ENCODE assay signal across 11 cellular contexts in the genomic region with DNA sequence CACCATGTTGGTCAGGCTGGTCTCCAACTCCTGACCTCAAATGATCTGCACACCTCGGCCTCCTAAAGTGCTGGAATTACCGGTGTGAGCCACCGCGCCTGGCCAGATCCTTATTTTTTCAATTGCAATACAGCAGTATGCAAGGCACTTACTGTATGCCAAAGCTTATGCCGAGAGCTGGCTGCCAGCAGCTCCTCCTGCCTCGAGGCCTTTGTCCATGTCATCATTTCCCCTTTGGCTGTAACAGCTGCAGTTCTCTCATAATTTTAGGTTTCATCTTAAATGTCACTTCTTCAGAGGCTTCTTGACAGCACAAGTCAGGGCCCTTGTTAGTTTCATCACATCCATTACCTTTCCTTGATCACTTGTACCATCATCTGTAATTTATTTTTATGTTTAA. TPM values are rescaled to one million over a fixed set of nuclear protein-coding genes. Genes with fewer than 3 reads are reported as not detected.
DNase-seq lines count a peak whose midpoint lies in the region; ATAC-seq and TF ChIP-seq lines count a peak whose summit lies in the region.
"Had no signal": no experiment of that assay in that cellular context is flagged by ENCODE, and none has a peak within 500 bp of the region (broad histone marks: within the 10 kb centered on the region; RNA-seq: fewer than 3 reads in every experiment).

No MANE protein-coding gene starts in this region.

- peaks cover 66% of the 10 kb centered on the region for H3K4me1 Mint-ChIP-seq in neural progenitor cell

- in situ Hi-C loops in GM13977 (cut with MboI; ENCODE audit: low pct_unique_long_range_greater_than_20kb, low sequenced_read_pairs, unreplicated experiment) = loop anchor here (10.0 kb wide), 1 partner anchor 113 kb away; a partner anchor contains a TSS

- no peaks in the 10 kb centered on the region for H3K9me3 ChIP-seq in colonic mucosa
- H3K9me3 ChIP-seq in neural progenitor cell (ENCODE audit: low read depth) = no peaks in the 10 kb centered on the region

- TF ChIP-seq CTCF in GM13977 (IDR thresholded peaks at IDR 0.05; ENCODE audit: extremely low read depth, insufficient read depth, missing control alignments) (no peak), colonic mucosa (IDR thresholded peaks at IDR 0.05) (no peak), neural progenitor cell (IDR thresholded peaks at IDR 0.05) (no peak)

- peaks cover 24% of the 10 kb centered on the region for H4K20me1 ChIP-seq in neural progenitor cell (ENCODE audit: low read depth)

- peak overlapping the region in 1 of 2 donors; percentile 55 for H3K9ac ChIP-seq in colonic mucosa (ENCODE audit: low read depth in 2 of 2, low read length in 2 of 2)
- no peak overlapping the region for H3K9ac ChIP-seq in neural progenitor cell

- ATAC-seq in GM18868 (IDR thresholded peaks at IDR 0.05; ENCODE audit: unreplicated experiment) (no peak), GM18907 (IDR thresholded peaks at IDR 0.05; ENCODE audit: unreplicated experiment) (no peak)

- H3K36me3 ChIP-seq in colonic mucosa (no peaks in the 10 kb centered on the region), neural progenitor cell (peaks cover 7% of the 10 kb centered on the region)

- peaks cover 38% of the 10 kb centered on the region for H3K79me2 ChIP-seq in neural progenitor cell (ENCODE audit: low read depth)

- H3K4me3 Mint-ChIP-seq in neural progenitor cell = no peak overlapping the region

- DNase-seq in GM13977 (ENCODE audit: low spot score) = peak; percentile 39
- peak; percentile 69 for DNase-seq in NOMO-1 treated with DMSO at 0.1 percent for 48 hours (lab: John Stamatoyannopoulos, UW; ENCODE audit: unreplicated experiment)
- DNase-seq in colonic mucosa = no peak
- no peak for DNase-seq in neural progenitor cell (ENCODE audit: low spot score)
- no peak for DNase-seq in globus pallidus (ENCODE audit: low spot score)
- no peak for DNase-seq in middle frontal gyrus (ENCODE audit: extremely low spot score, low spot score)
- DNase-seq: activated gamma-delta T cell treated with Interleukin-2 at 50 U/mL for 16 hours, NCI-H187, nucleus accumbens had no signal

- H3K27ac ChIP-seq in colonic mucosa (peak overlapping the region; percentile 92), neural progenitor cell (peak overlapping the region; percentile 100)

- no peak overlapping the region for H3K4me3 ChIP-seq in colonic mucosa
- peak overlapping the region; percentile 83 for H3K4me3 ChIP-seq in neural progenitor cell

- no peak overlapping the region for H3K4me2 ChIP-seq in neural progenitor cell

- peak overlapping the region; percentile 100 for H3K27ac Mint-ChIP-seq in neural progenitor cell

- no peaks in the 10 kb centered on the region for H3K27me3 ChIP-seq in colonic mucosa
- no peaks in the 10 kb centered on the region for H3K27me3 ChIP-seq in neural progenitor cell

- peaks cover 6% of the 10 kb centered on the region for H3K27me3 Mint-ChIP-seq in neural progenitor cell (ENCODE audit: insufficient read depth, low read depth)

- peaks cover 17% of the 10 kb centered on the region for H3F3A ChIP-seq in neural progenitor cell (ENCODE audit: low read depth)

- H3K36me3 Mint-ChIP-seq in neural progenitor cell = peaks cover 17% of the 10 kb centered on the region

- H2AFZ ChIP-seq in neural progenitor cell (replicated peaks) = no peak overlapping the region

- intact Hi-C loops in colonic mucosa (cut with DNase I) = no loop called here

- H3K4me1 ChIP-seq in colonic mucosa = peaks cover 11% of the 10 kb centered on the region
- peaks cover 28% of the 10 kb centered on the region for H3K4me1 ChIP-seq in neural progenitor cell

- H3K9me3 Mint-ChIP-seq in neural progenitor cell = no peaks in the 10 kb centered on the region

RNA-seq across cellular contexts. Expression of a gene that starts 1.5 kb away (rescaled TPM):
- total RNA-seq in colonic mucosa = 100 to 1,000 TPM; 159 to 192 TPM
- total RNA-seq in neural progenitor cell (ENCODE audit: low replicate concordance) = 64.0 and 145 TPM in 2 replicates

RNA-seq across cellular contexts. Expression of a gene that starts 30.9 kb away (rescaled TPM):
- 10 to 100 TPM in 1 of 2 donors, 1 to 10 TPM in 1; 9.3 to 18.8 TPM for total RNA-seq in colonic mucosa
- 8.8 and 19.7 TPM in 2 replicates for total RNA-seq in neural progenitor cell (ENCODE audit: low replicate concordance)

Comparison
In these comparisons a context has a peak if more than half of its experiments do, and no peak if none do; other contexts are left out.
1. DNase-seq: peak in GM13977 (single experiment) and NOMO-1 treated with DMSO at 0.1 percent for 48 hours (single experiment); none in colonic mucosa (single experiment), neural progenitor cell (single experiment), globus pallidus (single experiment) and middle frontal gyrus (single experiment).